In the genomic region with DNA sequence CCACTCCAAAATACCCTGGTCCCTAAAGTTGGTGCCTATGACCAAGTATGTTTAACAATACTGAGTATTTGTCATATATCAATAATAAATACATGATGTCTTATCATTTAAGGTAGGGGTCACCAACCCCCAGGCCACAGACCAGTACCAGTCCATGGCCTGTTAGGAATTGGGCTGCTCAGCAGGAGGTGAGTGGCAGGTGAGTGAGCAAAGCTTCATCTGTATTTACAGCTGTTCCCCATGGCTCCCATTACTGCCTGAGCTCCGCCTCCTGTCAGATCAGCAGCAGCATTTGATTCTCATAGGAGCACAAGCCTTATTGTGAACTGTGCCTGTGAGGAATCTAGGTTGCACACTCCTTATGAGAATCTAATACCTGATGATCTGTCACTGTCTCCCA, we compare ENCODE assay signal across 20 cellular contexts.
"Had no signal": no experiment of that assay in that cellular context is flagged by ENCODE, and none has a peak within 500 bp of the region (broad histone marks: within the 10 kb centered on the region; RNA-seq: fewer than 3 reads in every experiment).

No MANE protein-coding gene starts in this region.

- H3K27ac ChIP-seq: brain microvascular endothelial cell, cardiac muscle cell, PC-9 had no signal

- H3K36me3 ChIP-seq: brain microvascular endothelial cell, cardiac muscle cell had no signal

- DNase-seq: activated CD4-positive, alpha-beta T cell treated with anti-CD3 and anti-CD28 coated beads for 48 hours; activated CD4-positive, alpha-beta T cell treated with anti-CD3 and anti-CD28 coated beads, Interleukin-2, amount 50 U/mL, for 4 hours; activated CD4-positive, CD25-positive, alpha-beta regulatory T cell treated with anti-CD3 and anti-CD28 coated beads, Interleukin-2, amount 50 U/mL, for 72 hours; activated CD8-positive, alpha-beta memory T cell treated with anti-CD3 and anti-CD28 coated beads, Interleukin-2, amount 50 U/mL, for 48 hours; activated CD8-positive, alpha-beta T cell treated with anti-CD3 and anti-CD28 coated beads, Interleukin-2, amount 10 ng/mL, durations not matched to agents 7 days and 5 days; activated effector memory CD4-positive, alpha-beta T cell treated with anti-CD3 and anti-CD28 coated beads, Interleukin-2, amount 50 U/mL, for 16 hours; activated naive CD4-positive, alpha-beta T cell treated with anti-CD3 and anti-CD28 coated beads for 36 hours; activated naive CD8-positive, alpha-beta T cell treated with anti-CD3 and anti-CD28 coated beads for 36 hours; activated T-cell treated with anti-CD3 and anti-CD28 coated beads, Interleukin-2, amount 50 U/mL, for 1 hour; brain microvascular endothelial cell; IMR-90; KBM-7; NCI-H1048; NCI-H1436; NCI-H1694 treated with DMSO at 0.1 percent for 48 hours; NCI-H2029 treated with DMSO at 0.1 percent for 48 hours; NCI-H226; PC-9; SHP77 treated with DMSO at 0.1 percent for 48 hours had no signal

- H3K4me2 ChIP-seq: PC-9 had no signal

- H3K4me3 ChIP-seq: cardiac muscle cell, PC-9 had no signal

- H2AFZ ChIP-seq: PC-9 had no signal
